In the genomic region with DNA sequence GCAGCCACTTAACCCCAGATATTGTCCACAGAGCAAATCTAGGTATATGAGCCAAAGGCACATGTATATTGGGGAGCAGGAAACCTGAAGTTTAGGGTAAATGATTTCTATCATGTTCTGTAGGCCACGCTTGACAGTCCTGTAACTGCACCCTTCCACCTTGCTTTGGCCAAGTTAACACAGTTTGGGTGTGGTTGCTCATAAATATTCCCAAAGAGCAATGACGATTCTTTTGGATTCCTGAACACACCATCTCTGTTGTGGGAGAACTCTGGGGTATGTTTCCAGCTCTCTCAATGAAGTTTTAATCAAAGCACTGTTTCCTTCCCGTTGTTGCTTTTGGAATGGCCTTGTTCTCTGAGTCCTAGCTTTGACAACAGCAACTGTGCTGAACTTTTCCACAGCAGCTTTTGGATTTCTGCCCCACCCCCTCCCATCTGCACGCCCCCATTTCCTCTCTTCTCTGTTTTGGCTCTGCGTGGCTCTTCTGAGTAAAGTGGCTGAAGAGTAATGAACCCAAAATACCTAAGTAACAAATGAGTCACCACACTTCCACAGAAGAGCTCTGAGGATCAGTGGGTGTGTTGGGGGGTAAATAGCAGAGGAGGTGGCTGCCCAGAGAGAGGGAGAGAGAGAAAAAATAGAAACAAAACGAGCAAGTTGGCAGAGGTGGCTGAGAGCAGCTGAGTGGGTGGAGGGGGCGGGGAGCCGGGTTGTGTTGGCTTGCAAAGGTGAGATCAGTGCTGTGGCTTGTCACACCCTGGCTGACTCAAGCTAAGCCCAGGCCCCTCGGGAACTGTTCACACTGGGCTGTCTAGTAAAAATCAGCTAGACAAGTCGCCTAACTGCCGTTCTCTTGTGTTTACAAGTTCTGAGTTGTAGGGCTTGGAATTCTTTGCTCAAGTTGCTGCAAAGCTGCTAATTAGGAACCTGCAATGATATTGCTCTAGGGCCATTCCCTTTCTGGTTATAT, we compare ENCODE assay signal across 8 cellular contexts. TPM values are rescaled to one million over a fixed set of nuclear protein-coding genes. Genes with fewer than 3 reads are reported as not detected.
DNase-seq lines count a peak whose midpoint lies in the region; ATAC-seq and TF ChIP-seq lines count a peak whose summit lies in the region.

No MANE protein-coding gene starts in this region.

- H3K27ac Mint-ChIP-seq in activated naive CD4-positive, alpha-beta T cell treated with anti-CD3 and anti-CD28 coated beads for 36 hours = peak overlapping the region; percentile 86

- no peak for TF ChIP-seq CTCF in AG10803 (conservative IDR thresholded peaks at IDR 0.05; ENCODE audit: low read length)
- no peak for TF ChIP-seq CTCF in RWPE2 (IDR thresholded peaks at IDR 0.05; ENCODE audit: poor library complexity, severe bottlenecking)
- TF ChIP-seq CTCF in cardiac muscle cell (IDR thresholded peaks at IDR 0.05; ENCODE audit: low read depth, low read length) = no peak

- peak overlapping the region; percentile 54 for H3K4me3 Mint-ChIP-seq in activated naive CD4-positive, alpha-beta T cell treated with anti-CD3 and anti-CD28 coated beads for 36 hours

- peak overlapping the region; percentile 60 for H3K27ac ChIP-seq in RWPE2 (ENCODE audit: poor library complexity, severe bottlenecking)
- peak overlapping the region; percentile 79 for H3K27ac ChIP-seq in cardiac muscle cell

- DNase-seq in AG10803 (ENCODE audit: low read depth) (peak; percentile 86), RWPE2 (ENCODE audit: low spot score) (peak; percentile 89), cardiac muscle cell (ENCODE audit: low read depth in 1 of 2, low spot score in 1 of 2) (peak; percentile 72 to 90), putamen (ENCODE audit: low spot score) (peak; percentile 29), ureter (ENCODE audit: low spot score) (peak; percentile 91)
- peak; percentile 96 for DNase-seq in activated naive CD4-positive, alpha-beta T cell treated with anti-CD3 and anti-CD28 coated beads for 36 hours

- H3K36me3 ChIP-seq in RWPE2 (ENCODE audit: low read depth) = no peaks in the 10 kb centered on the region
- no peaks in the 10 kb centered on the region for H3K36me3 ChIP-seq in cardiac muscle cell

- H3K27me3 Mint-ChIP-seq in activated naive CD4-positive, alpha-beta T cell treated with anti-CD3 and anti-CD28 coated beads for 36 hours (ENCODE audit: low read depth) = no peaks in the 10 kb centered on the region

- H3K27me3 ChIP-seq in RWPE2 (ENCODE audit: insufficient read depth, poor library complexity, severe bottlenecking) = no peaks in the 10 kb centered on the region
- no peaks in the 10 kb centered on the region for H3K27me3 ChIP-seq in cardiac muscle cell

- peak; percentile 82 for ATAC-seq in GM19025 (IDR thresholded peaks at IDR 0.05; ENCODE audit: low read depth, unreplicated experiment)
- peak; percentile 86 for ATAC-seq in HG03139 (IDR thresholded peaks at IDR 0.05; ENCODE audit: unreplicated experiment)
- peak; percentile 96 for ATAC-seq in RWPE2 (ENCODE audit: low read depth)

- intact Hi-C loops in activated naive CD4-positive, alpha-beta T cell treated with anti-CD3 and anti-CD28 coated beads for 36 hours (cut with micrococcal nuclease) = loop anchor here (1.0 to 10.0 kb wide), 8 partner anchors 11 to 376 kb away; a partner anchor contains a TSS

- CTCF ChIA-PET in activated naive CD4-positive, alpha-beta T cell treated with anti-CD3 and anti-CD28 coated beads for 36 hours (lab: Charles Lee) = interaction anchor here (0.8 to 4.1 kb wide), 15 partner anchors 9 to 161 kb away, joined by 3 to 18 read pairs (median 5); a partner anchor contains a TSS

- H3K4me3 ChIP-seq in AG10803 (ENCODE audit: low read length) = peak overlapping the region; percentile 25
- no peak overlapping the region for H3K4me3 ChIP-seq in RWPE2 (ENCODE audit: severe bottlenecking)
- H3K4me3 ChIP-seq in cardiac muscle cell = no peak overlapping the region

- H3K4me1 ChIP-seq in RWPE2 (ENCODE audit: insufficient read depth, poor library complexity, severe bottlenecking) (peaks cover 19% of the 10 kb centered on the region), cardiac muscle cell (ENCODE audit: low read depth) (peaks cover 29% of the 10 kb centered on the region)

- no peaks in the 10 kb centered on the region for H3K9me3 Mint-ChIP-seq in activated naive CD4-positive, alpha-beta T cell treated with anti-CD3 and anti-CD28 coated beads for 36 hours

- peaks cover 56% of the 10 kb centered on the region for H3K4me1 Mint-ChIP-seq in activated naive CD4-positive, alpha-beta T cell treated with anti-CD3 and anti-CD28 coated beads for 36 hours (ENCODE audit: low read depth)

- no peaks in the 10 kb centered on the region for H3K36me3 Mint-ChIP-seq in activated naive CD4-positive, alpha-beta T cell treated with anti-CD3 and anti-CD28 coated beads for 36 hours (ENCODE audit: low read depth)

- no peaks in the 10 kb centered on the region for H3K9me3 ChIP-seq in RWPE2 (ENCODE audit: severe bottlenecking)
- H3K9me3 ChIP-seq in cardiac muscle cell (ENCODE audit: low read depth) = no peaks in the 10 kb centered on the region

RNA-seq across cellular contexts. Expression of a gene that starts 26.9 kb away (rescaled TPM):
- 100 to 1,000 TPM; 152 to 155 TPM for total RNA-seq in activated naive CD4-positive, alpha-beta T cell treated with anti-CD3 and anti-CD28 coated beads for 36 hours
- 9.2 and 13.5 TPM in 2 replicates for total RNA-seq in cardiac muscle cell
- polyA plus RNA-seq in cardiac muscle cell = 18.3 and 24.9 TPM in 2 replicates
- total RNA-seq in ureter = 80.3 TPM

Comparison
In these comparisons a context has a peak if more than half of its experiments do, and no peak if none do; other contexts are left out.
1. DNase-seq: peak in every context shown above with its lines; median percentile 96 in activated naive CD4-positive, alpha-beta T cell treated with anti-CD3 and anti-CD28 coated beads for 36 hours; 91 in ureter; 89 in RWPE2; 86 in AG10803; 81 in cardiac muscle cell; 29 in putamen.